ENCODE assay signal across 1 cellular context in the genomic region with DNA sequence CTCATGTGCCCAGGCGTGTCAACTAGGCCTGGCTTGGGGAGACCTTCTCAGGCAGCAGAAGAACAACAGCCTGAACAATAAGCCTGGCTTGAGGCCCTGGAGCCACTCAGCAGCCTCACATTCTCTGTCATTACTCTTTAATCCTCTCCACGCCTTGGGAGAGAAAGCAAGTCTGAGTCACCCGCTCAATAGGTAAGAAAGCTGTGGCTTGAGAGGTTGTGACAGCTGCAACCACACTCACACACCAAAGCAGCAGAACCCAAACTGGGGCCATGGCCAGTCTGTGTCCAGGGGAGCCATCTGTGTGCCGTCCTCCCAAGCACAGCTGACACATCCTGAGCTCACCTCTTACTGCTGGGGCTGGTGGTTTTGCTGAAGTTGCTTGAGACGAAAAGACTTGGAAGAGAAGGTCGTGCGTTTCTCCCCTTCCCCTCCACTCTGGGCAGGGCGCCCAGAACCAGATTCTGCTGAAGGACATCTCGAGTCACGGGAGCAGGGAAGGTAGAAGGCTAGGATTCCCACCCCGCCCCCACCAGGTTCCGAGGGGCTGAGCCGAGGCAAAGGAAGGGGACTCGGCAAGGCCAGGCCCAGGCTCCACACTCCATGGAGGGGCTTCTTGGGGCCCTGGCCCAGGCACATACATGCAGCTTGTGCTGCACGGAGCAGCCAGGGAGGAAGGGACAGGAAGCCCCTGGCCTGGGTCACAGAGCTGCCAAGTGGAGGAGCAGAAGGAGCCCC.
TF ChIP-seq lines count a peak whose summit lies in the region.

No MANE protein-coding gene starts in this region.

TF ChIP-seq in H1, 55 proteins besides CTCF, POLR2A, EP300 and RAD21 (continued from another document):
- TF ChIP-seq, protein P1, sequence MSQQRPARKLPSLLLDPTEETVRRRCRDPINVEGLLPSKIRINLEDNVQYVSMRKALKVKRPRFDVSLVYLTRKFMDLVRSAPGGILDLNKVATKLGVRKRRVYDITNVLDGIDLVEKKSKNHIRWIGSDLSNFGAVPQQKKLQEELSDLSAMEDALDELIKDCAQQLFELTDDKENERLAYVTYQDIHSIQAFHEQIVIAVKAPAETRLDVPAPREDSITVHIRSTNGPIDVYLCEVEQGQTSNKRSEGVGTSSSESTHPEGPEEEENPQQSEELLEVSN (IDR thresholded peaks at IDR 0.05) = no peak
- TF ChIP-seq BCL11A (IDR thresholded peaks at IDR 0.05; ENCODE audit: low read depth in 2 of 2, low read length in 2 of 2) (no peak), CHD1 (IDR thresholded peaks at IDR 0.05; ENCODE audit: low read depth, low read length) (no peak), TCF12 (IDR thresholded peaks at IDR 0.05; ENCODE audit: low read depth, low read length) (no peak), SIRT6 (IDR thresholded peaks at IDR 0.05; ENCODE audit: low read length) (no peak), CEBPB (IDR thresholded peaks at IDR 0.05; ENCODE audit: low read depth, low read length) (no peak), ZNF274 (IDR thresholded peaks at IDR 0.05; ENCODE audit: borderline replicate concordance, extremely low read depth, low read length) (no peak), EGR1 (IDR thresholded peaks at IDR 0.05; ENCODE audit: borderline replicate concordance, low read depth, low read length) (no peak), MAFK (IDR thresholded peaks at IDR 0.05; ENCODE audit: low read depth, low read length) (no peak), KDM5A (IDR thresholded peaks at IDR 0.05; ENCODE audit: low read length) (no peak), TAF1 (IDR thresholded peaks at IDR 0.05; ENCODE audit: low read depth, low read length) (no peak), ATF2 (IDR thresholded peaks at IDR 0.05; ENCODE audit: low read length) (no peak)
- TF ChIP-seq, protein P2, sequence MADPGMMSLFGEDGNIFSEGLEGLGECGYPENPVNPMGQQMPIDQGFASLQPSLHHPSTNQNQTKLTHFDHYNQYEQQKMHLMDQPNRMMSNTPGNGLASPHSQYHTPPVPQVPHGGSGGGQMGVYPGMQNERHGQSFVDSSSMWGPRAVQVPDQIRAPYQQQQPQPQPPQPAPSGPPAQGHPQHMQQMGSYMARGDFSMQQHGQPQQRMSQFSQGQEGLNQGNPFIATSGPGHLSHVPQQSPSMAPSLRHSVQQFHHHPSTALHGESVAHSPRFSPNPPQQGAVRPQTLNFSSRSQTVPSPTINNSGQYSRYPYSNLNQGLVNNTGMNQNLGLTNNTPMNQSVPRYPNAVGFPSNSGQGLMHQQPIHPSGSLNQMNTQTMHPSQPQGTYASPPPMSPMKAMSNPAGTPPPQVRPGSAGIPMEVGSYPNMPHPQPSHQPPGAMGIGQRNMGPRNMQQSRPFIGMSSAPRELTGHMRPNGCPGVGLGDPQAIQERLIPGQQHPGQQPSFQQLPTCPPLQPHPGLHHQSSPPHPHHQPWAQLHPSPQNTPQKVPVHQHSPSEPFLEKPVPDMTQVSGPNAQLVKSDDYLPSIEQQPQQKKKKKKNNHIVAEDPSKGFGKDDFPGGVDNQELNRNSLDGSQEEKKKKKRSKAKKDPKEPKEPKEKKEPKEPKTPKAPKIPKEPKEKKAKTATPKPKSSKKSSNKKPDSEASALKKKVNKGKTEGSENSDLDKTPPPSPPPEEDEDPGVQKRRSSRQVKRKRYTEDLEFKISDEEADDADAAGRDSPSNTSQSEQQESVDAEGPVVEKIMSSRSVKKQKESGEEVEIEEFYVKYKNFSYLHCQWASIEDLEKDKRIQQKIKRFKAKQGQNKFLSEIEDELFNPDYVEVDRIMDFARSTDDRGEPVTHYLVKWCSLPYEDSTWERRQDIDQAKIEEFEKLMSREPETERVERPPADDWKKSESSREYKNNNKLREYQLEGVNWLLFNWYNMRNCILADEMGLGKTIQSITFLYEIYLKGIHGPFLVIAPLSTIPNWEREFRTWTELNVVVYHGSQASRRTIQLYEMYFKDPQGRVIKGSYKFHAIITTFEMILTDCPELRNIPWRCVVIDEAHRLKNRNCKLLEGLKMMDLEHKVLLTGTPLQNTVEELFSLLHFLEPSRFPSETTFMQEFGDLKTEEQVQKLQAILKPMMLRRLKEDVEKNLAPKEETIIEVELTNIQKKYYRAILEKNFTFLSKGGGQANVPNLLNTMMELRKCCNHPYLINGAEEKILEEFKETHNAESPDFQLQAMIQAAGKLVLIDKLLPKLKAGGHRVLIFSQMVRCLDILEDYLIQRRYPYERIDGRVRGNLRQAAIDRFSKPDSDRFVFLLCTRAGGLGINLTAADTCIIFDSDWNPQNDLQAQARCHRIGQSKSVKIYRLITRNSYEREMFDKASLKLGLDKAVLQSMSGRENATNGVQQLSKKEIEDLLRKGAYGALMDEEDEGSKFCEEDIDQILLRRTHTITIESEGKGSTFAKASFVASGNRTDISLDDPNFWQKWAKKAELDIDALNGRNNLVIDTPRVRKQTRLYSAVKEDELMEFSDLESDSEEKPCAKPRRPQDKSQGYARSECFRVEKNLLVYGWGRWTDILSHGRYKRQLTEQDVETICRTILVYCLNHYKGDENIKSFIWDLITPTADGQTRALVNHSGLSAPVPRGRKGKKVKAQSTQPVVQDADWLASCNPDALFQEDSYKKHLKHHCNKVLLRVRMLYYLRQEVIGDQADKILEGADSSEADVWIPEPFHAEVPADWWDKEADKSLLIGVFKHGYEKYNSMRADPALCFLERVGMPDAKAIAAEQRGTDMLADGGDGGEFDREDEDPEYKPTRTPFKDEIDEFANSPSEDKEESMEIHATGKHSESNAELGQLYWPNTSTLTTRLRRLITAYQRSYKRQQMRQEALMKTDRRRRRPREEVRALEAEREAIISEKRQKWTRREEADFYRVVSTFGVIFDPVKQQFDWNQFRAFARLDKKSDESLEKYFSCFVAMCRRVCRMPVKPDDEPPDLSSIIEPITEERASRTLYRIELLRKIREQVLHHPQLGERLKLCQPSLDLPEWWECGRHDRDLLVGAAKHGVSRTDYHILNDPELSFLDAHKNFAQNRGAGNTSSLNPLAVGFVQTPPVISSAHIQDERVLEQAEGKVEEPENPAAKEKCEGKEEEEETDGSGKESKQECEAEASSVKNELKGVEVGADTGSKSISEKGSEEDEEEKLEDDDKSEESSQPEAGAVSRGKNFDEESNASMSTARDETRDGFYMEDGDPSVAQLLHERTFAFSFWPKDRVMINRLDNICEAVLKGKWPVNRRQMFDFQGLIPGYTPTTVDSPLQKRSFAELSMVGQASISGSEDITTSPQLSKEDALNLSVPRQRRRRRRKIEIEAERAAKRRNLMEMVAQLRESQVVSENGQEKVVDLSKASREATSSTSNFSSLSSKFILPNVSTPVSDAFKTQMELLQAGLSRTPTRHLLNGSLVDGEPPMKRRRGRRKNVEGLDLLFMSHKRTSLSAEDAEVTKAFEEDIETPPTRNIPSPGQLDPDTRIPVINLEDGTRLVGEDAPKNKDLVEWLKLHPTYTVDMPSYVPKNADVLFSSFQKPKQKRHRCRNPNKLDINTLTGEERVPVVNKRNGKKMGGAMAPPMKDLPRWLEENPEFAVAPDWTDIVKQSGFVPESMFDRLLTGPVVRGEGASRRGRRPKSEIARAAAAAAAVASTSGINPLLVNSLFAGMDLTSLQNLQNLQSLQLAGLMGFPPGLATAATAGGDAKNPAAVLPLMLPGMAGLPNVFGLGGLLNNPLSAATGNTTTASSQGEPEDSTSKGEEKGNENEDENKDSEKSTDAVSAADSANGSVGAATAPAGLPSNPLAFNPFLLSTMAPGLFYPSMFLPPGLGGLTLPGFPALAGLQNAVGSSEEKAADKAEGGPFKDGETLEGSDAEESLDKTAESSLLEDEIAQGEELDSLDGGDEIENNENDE (IDR thresholded peaks at IDR 0.05; ENCODE audit: insufficient replicate concordance, low read length) = no peak
